In the genomic region with DNA sequence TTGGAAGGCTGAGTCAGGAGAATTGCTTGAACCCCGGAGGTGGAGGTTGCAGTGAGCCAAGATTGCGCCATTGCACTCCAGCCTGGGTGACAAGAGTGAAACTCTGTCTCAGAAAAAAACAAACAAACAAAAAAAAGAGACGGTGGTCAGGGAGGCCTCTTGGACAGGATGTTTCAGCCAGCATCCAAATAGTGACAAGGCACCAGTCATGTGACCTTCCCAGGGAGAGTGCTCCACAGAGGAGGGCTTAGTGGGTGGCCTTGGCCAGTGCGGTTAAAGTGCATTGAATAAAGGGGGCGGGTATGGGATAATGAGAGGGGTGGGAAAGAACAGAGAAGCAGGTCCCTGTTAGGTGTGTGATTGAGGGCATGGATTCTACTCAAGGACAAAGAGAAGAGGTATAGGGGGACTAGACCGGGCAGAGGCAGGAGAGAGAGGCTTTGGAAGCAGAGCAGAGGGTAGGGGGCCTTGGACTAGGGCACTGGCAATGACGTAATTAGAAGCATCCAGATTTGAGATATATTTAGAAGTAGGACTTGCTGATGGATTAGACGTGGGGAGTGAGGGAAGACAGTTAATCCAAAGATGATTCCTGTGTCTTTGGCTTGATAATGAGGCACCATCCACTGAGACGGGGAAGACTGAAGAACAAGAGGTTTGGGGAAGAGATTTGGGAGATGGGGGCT, we compare ENCODE assay signal across 24 cellular contexts. TPM values are rescaled to one million over a fixed set of nuclear protein-coding genes. Genes with fewer than 3 reads are reported as not detected.
DNase-seq lines count a peak whose midpoint lies in the region; ATAC-seq, FAIRE-seq and TF ChIP-seq lines count a peak whose summit lies in the region.
"Had no signal": no experiment of that assay in that cellular context is flagged by ENCODE, and none has a peak within 500 bp of the region (broad histone marks: within the 10 kb centered on the region; RNA-seq: fewer than 3 reads in every experiment).

No MANE protein-coding gene starts in this region.

- no peak overlapping the region for H2AFZ ChIP-seq in K562 (ENCODE audit: low read depth, low read length)

- H3K27me3 ChIP-seq in K562 (ENCODE audit: control insufficient read depth in 2 of 2, insufficient read depth in 2 of 2, low read length in 2 of 2) = no peaks in the 10 kb centered on the region

- no peak overlapping the region for H3K9ac ChIP-seq in K562 (ENCODE audit: insufficient read depth in 1 of 2, low read depth in 2 of 2, low read length in 2 of 2)

- peaks cover 6% of the 10 kb centered on the region for H3K36me3 Mint-ChIP-seq in nephron progenitor cell (ENCODE audit: low read depth)
- no peaks in the 10 kb centered on the region for H3K36me3 Mint-ChIP-seq in T-helper 2 cell treated with Interferon-gamma antibody and Interleukin-4, amounts not matched to agents 5 μg/mL and 100 μg/mL, for 36 hours (ENCODE audit: low read depth)
- H3K36me3 Mint-ChIP-seq: CD14-positive monocyte had no signal

- POLR2A ChIA-PET in HEK293 (lab: Yijun Ruan, JAX) (interaction anchor here (0.7 kb wide), 1 partner anchor 12 kb away, joined by 3 read pairs; a partner anchor contains a TSS), K562 (lab: Yijun Ruan, JAX) (no interaction called here)

- H3K4me2 ChIP-seq in K562 (ENCODE audit: insufficient read depth, low read length) = no peak overlapping the region

- in situ Hi-C loops in K562 (cut with MboI) = no loop called here

- H3K27me3 Mint-ChIP-seq in nephron progenitor cell (ENCODE audit: low read depth, poor library complexity) = peaks cover 29% of the 10 kb centered on the region
- H3K27me3 Mint-ChIP-seq in T-helper 2 cell treated with Interferon-gamma antibody and Interleukin-4, amounts not matched to agents 5 μg/mL and 100 μg/mL, for 36 hours (ENCODE audit: low read depth) = peaks cover 4% of the 10 kb centered on the region

- H3K36me3 ChIP-seq in HEK293 (ENCODE audit: control insufficient read depth in 2 of 2, insufficient read depth in 1 of 2, low read length in 2 of 2) (no peaks in the 10 kb centered on the region), K562 (ENCODE audit: control insufficient read depth, insufficient read depth, low read length) (no peaks in the 10 kb centered on the region)

- intact Hi-C loops in K562 (cut with micrococcal nuclease) = no loop called here

- ATAC-seq in K562 (no peak), HG02884 (IDR thresholded peaks at IDR 0.05; ENCODE audit: unreplicated experiment) (no peak)
- ATAC-seq: HCT116 had no signal

- no peak for TF ChIP-seq EP300 in K562 (IDR thresholded peaks at IDR 0.05; ENCODE audit: low read length)

- no peaks in the 10 kb centered on the region for H3K9me1 ChIP-seq in K562 (ENCODE audit: control insufficient read depth, insufficient read depth, low read length)

- H3K4me1 ChIP-seq in HEK293 (ENCODE audit: control insufficient read depth, insufficient read depth, low read length) = peaks cover 10% of the 10 kb centered on the region; the same call in 1 of the 2 replicates
- H3K4me1 ChIP-seq in K562 (replicated peaks in 1 of 2; ENCODE audit: control insufficient read depth in 2 of 2, insufficient read depth in 2 of 2, low read length in 2 of 2) = no peaks in the 10 kb centered on the region

- BruUV-seq in K562 (replicated peaks; lab: Mats Ljungman, UMichigan) = no TSS peak

- TF ChIP-seq RAD21 in K562 (CRISPR knock-in tag; conservative IDR thresholded peaks at IDR 0.05 in 1 of 2, IDR thresholded peaks at IDR 0.05 in 1 of 2) = no peak

- peak overlapping the region; percentile 2 for H3K27ac Mint-ChIP-seq in nephron progenitor cell
- H3K27ac Mint-ChIP-seq in T-helper 2 cell treated with Interferon-gamma antibody and Interleukin-4, amounts not matched to agents 5 μg/mL and 100 μg/mL, for 36 hours = no peak overlapping the region
- H3K27ac Mint-ChIP-seq: CD14-positive monocyte; CD4-positive, alpha-beta memory T cell had no signal

- no peaks in the 10 kb centered on the region for H3K9me3 ChIP-seq in HEK293 (ENCODE audit: control insufficient read depth, insufficient read depth, low read depth, low read length)
- H3K9me3 ChIP-seq in K562 (replicated peaks; ENCODE audit: control insufficient read depth, insufficient read depth, low read depth, low read length) = no peaks in the 10 kb centered on the region

- H3K9me3 Mint-ChIP-seq in nephron progenitor cell = peaks cover 8% of the 10 kb centered on the region
- peaks cover 6% of the 10 kb centered on the region for H3K9me3 Mint-ChIP-seq in T-helper 2 cell treated with Interferon-gamma antibody and Interleukin-4, amounts not matched to agents 5 μg/mL and 100 μg/mL, for 36 hours

- TF ChIP-seq CTCF in C4-2B (conservative IDR thresholded peaks at IDR 0.05) (no peak), HEK293 (tag by site-specific recombination; IDR thresholded peaks at IDR 0.05) (no peak), K562 (IDR thresholded peaks at IDR 0.05 in 2 of 3, conservative IDR thresholded peaks at IDR 0.05 in 1 of 3; ENCODE audit: insufficient read depth in 2 of 3, low read depth in 1 of 3, low read length in 3 of 3) (no peak), nephron progenitor cell (IDR thresholded peaks at IDR 0.05) (no peak)

- no peak for FAIRE-seq in K562 (lab: Jason Lieb, UNC)
- FAIRE-seq: A204.1 had no signal

- H3K27ac ChIP-seq in C4-2B (peak overlapping the region; percentile 36; the same call in 1 of the 2 replicates), HEK293 (ENCODE audit: extremely low read depth, low read depth, low read length) (no peak overlapping the region), K562 (ENCODE audit: extremely low read depth, low read depth, low read length) (no peak overlapping the region)

- H3K4me3 ChIP-seq in HEK293 (ENCODE audit: low read depth, low read length) (no peak overlapping the region), K562 (no peak overlapping the region)

- H3K4me1 Mint-ChIP-seq in nephron progenitor cell = peaks cover 9% of the 10 kb centered on the region
- H3K4me1 Mint-ChIP-seq in T-helper 2 cell treated with Interferon-gamma antibody and Interleukin-4, amounts not matched to agents 5 μg/mL and 100 μg/mL, for 36 hours (ENCODE audit: low read depth) = no peaks in the 10 kb centered on the region
- H3K4me1 Mint-ChIP-seq: CD14-positive monocyte; CD4-positive, alpha-beta memory T cell had no signal

- 2% methylated on average over 9 of the region's 9 CpGs for WGBS in K562 (ENCODE audit: insufficient coverage, low coverage, missing lambda C conversion rate)

- no peak overlapping the region for H3K4me3 Mint-ChIP-seq in nephron progenitor cell
- H3K4me3 Mint-ChIP-seq in T-helper 2 cell treated with Interferon-gamma antibody and Interleukin-4, amounts not matched to agents 5 μg/mL and 100 μg/mL, for 36 hours = no peak overlapping the region
- H3K4me3 Mint-ChIP-seq: CD14-positive monocyte; CD4-positive, alpha-beta memory T cell had no signal

- no peak for TF ChIP-seq POLR2A in K562 (conservative IDR thresholded peaks at IDR 0.05)

- no peaks in the 10 kb centered on the region for H3K79me2 ChIP-seq in K562 (ENCODE audit: control insufficient read depth, insufficient read depth, low read length)

- no peak for DNase-seq in K562 (ENCODE audit: extremely low read depth in 1 of 4, low spot score in 3 of 4)
- no peak for DNase-seq in nephron progenitor cell
- no peak for DNase-seq in EL
- DNase-seq in T-helper 9 cell = no peak
- DNase-seq in T-helper 2 cell treated with Interferon-gamma antibody and Interleukin-4, amounts not matched to agents 5 μg/mL and 100 μg/mL, for 36 hours (ENCODE audit: low spot score) = no peak
- DNase-seq: ACHN; AML-193; CD4-positive, alpha-beta memory T cell; DMS153; DMS79; GF-D8; GOT3; H7; IMR-90; KBM-7 had no signal

- H4K20me1 ChIP-seq in K562 (replicated peaks; ENCODE audit: control insufficient read depth, insufficient read depth, low read length) = no peaks in the 10 kb centered on the region

- CTCF ChIA-PET in HEK293 (lab: Yijun Ruan, JAX) = interaction anchor here (1.0 kb wide), 1 partner anchor 13 kb away, joined by 4 read pairs; no protein-coding TSS in a partner anchor
- CTCF ChIA-PET in K562 (lab: Yijun Ruan, JAX; ENCODE audit: low intra/inter-chr PET ratio) = no interaction called here

RNA-seq across cellular contexts. Expression of a gene that starts 12.0 kb away (rescaled TPM):
- 0.14 and 0.69 TPM in 2 replicates for total RNA-seq in K562 (2011; cell fraction: chromatin; rRNA removed; ENCODE audit: low replicate concordance)
- 0.17 and 0.26 TPM in 2 replicates for total RNA-seq in K562 (2011; cell fraction: nucleolus; rRNA removed)
- 0.31 and 0.37 TPM in 2 replicates for total RNA-seq in K562 (2011; cell fraction: nucleoplasm; rRNA removed)
- total RNA-seq in K562 (2014; rRNA removed) (0.14 and 0.24 TPM in 2 replicates), K562 (2014; rRNA removed; fragmentation: Illumina TruSeq; extraction: Trizol) (0.26 and 0.33 TPM in 2 replicates), K562 (2015; rRNA removed; fragmentation: Illumina TruSeq; extraction: Trizol) (0.23 and 0.33 TPM in 2 replicates), K562 (2021) (0.13 and 0.18 TPM in 2 replicates)
- polyA plus RNA-seq in K562 (2011; rRNA removed) (under 0.01 and 0.07 TPM in 2 replicates), K562 (2014; fragmentation: Illumina TruSeq; extraction: Trizol) (0.13 and 0.17 TPM in 2 replicates), K562 (2014; fragmentation: Nextera tagmentation; extraction: Ambion mirVana) (under 1 TPM; 0.03 to 0.10 TPM), K562 (2014; rRNA removed) (0.42 and 0.47 TPM in 2 replicates)
- under 0.01 TPM in 2 replicates for polyA plus RNA-seq in K562 (2011; cell fraction: cytosol; rRNA removed)
- 0.06 TPM in 1 of 2 replicates, not detected in the other for polyA plus RNA-seq in K562 (2011; cell fraction: nucleus; rRNA removed)
- polyA plus RNA-seq in K562 (2012) = 0.12 and 0.35 TPM in 2 replicates
- polyA minus RNA-seq in K562 (2011; rRNA and poly(A)+ RNA removed) = 0.03 and 0.21 TPM in 2 replicates
- not detected in 2 replicates for polyA minus RNA-seq in K562 (2011; cell fraction: cytosol; rRNA and poly(A)+ RNA removed)
- polyA minus RNA-seq in K562 (2011; cell fraction: nucleus; rRNA and poly(A)+ RNA removed) = under 0.01 and 0.13 TPM in 2 replicates
- total RNA-seq: CD4-positive, alpha-beta memory T cell; HT-29; IMR-90 had no signal
- polyA plus RNA-seq: BJ; CD14-positive monocyte; CD4-positive, alpha-beta memory T cell; IMR-90 had no signal

RNA-seq across cellular contexts. Expression of a gene that starts 25.8 kb away (rescaled TPM):
- not detected in 2 replicates for total RNA-seq in K562 (2011; cell fraction: chromatin; rRNA removed; ENCODE audit: low replicate concordance)
- total RNA-seq in K562 (2011; cell fraction: nucleolus; rRNA removed) = not detected in 2 replicates
- not detected in 2 replicates for total RNA-seq in K562 (2011; cell fraction: nucleoplasm; rRNA removed)
- total RNA-seq in K562 (2014; rRNA removed) (not detected in 2 replicates), K562 (2014; rRNA removed; fragmentation: Illumina TruSeq; extraction: Trizol) (not detected in 2 replicates), K562 (2015; rRNA removed; fragmentation: Illumina TruSeq; extraction: Trizol) (not detected in 2 replicates), K562 (2021) (not detected in 2 replicates)
- polyA plus RNA-seq in K562 (2011; rRNA removed) (not detected in 2 replicates), K562 (2014; fragmentation: Illumina TruSeq; extraction: Trizol) (not detected in 2 replicates), K562 (2014; fragmentation: Nextera tagmentation; extraction: Ambion mirVana) (not detected), K562 (2014; rRNA removed) (not detected in 2 replicates)
- not detected in 2 replicates for polyA plus RNA-seq in K562 (2011; cell fraction: cytosol; rRNA removed)
- not detected in 2 replicates for polyA plus RNA-seq in K562 (2011; cell fraction: nucleus; rRNA removed)
- not detected in 2 replicates for polyA plus RNA-seq in K562 (2012)
- not detected in 2 replicates for polyA minus RNA-seq in K562 (2011; rRNA and poly(A)+ RNA removed)
- polyA minus RNA-seq in K562 (2011; cell fraction: cytosol; rRNA and poly(A)+ RNA removed) = not detected in 2 replicates
- not detected in 2 replicates for polyA minus RNA-seq in K562 (2011; cell fraction: nucleus; rRNA and poly(A)+ RNA removed)
- total RNA-seq: CD4-positive, alpha-beta memory T cell; Daoy; H7; HT-29; IMR-90 had no signal
- polyA plus RNA-seq: BJ; CD14-positive monocyte; CD4-positive, alpha-beta memory T cell; IMR-90 had no signal
